In the genomic region with DNA sequence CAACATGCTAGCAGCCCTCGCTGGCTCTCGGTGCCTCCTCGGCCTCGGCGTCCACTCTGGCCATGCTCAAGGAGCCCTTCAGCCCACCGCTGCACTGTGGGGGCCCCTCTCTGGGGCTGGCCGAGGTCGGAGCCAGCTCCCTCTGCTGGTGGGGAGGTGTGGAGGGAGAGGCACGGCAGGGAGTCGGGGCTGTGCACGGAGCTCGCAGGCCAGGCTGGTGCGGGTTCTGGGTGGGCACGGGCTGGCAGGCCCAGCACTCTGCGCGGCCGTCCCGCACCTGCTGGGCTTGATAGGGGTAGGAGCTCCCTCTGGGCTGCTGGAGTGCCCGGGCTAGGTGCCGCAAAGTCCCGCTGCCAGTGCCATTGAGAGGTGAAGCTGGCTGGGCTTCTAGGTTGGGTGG, we compare ENCODE assay signal across 34 cellular contexts.
"Had no signal": no experiment of that assay in that cellular context is flagged by ENCODE, and none has a peak within 500 bp of the region (broad histone marks: within the 10 kb centered on the region; RNA-seq: fewer than 3 reads in every experiment).

No MANE protein-coding gene starts in this region.

- H3K27me3 Mint-ChIP-seq: activated CD4-positive, alpha-beta memory T cell treated with anti-CD3 and anti-CD28 coated beads for 36 hours; activated naive CD4-positive, alpha-beta T cell treated with anti-CD3 and anti-CD28 coated beads, Interleukin-2, amount 10 ng/mL, durations not matched to agents 7 days and 5 days; activated naive CD8-positive, alpha-beta T cell; activated naive CD8-positive, alpha-beta T cell treated with anti-CD3 and anti-CD28 coated beads, Interleukin-2, amount 50 U/mL, for 24 hours had no signal

- H3K9me3 ChIP-seq: SJSA1, SK-N-SH had no signal

- H3K27me3 ChIP-seq: SJSA1 had no signal

- H3K36me3 Mint-ChIP-seq: activated CD4-positive, alpha-beta memory T cell treated with anti-CD3 and anti-CD28 coated beads for 36 hours; activated naive CD4-positive, alpha-beta T cell treated with anti-CD3 and anti-CD28 coated beads, Interleukin-2, amount 10 ng/mL, durations not matched to agents 7 days and 5 days; activated naive CD8-positive, alpha-beta T cell; brain had no signal

- H3K4me1 Mint-ChIP-seq: activated CD4-positive, alpha-beta T cell treated with anti-CD3 and anti-CD28 coated beads for 36 hours; activated CD4-positive, alpha-beta T cell treated with anti-CD3 and anti-CD28 coated beads, Interleukin-2, amount 10 ng/mL, durations not matched to agents 7 days and 5 days; activated naive CD4-positive, alpha-beta T cell treated with anti-CD3 and anti-CD28 coated beads, Interleukin-2, amount 10 ng/mL, durations not matched to agents 7 days and 5 days; activated naive CD8-positive, alpha-beta T cell treated with anti-CD3 and anti-CD28 coated beads, Interleukin-2, amount 50 U/mL, for 24 hours had no signal

- H3K9me2 ChIP-seq: SK-N-SH had no signal

- H3K4me2 ChIP-seq: SK-N-SH had no signal

- H3K27ac Mint-ChIP-seq: activated CD4-positive, alpha-beta memory T cell treated with anti-CD3 and anti-CD28 coated beads for 36 hours; activated CD4-positive, alpha-beta T cell treated with anti-CD3 and anti-CD28 coated beads for 36 hours; activated CD4-positive, alpha-beta T cell treated with anti-CD3 and anti-CD28 coated beads, Interleukin-2, amount 10 ng/mL, durations not matched to agents 7 days and 5 days; activated naive CD4-positive, alpha-beta T cell treated with anti-CD3 and anti-CD28 coated beads, Interleukin-2, amount 10 ng/mL, durations not matched to agents 7 days and 5 days; activated naive CD8-positive, alpha-beta T cell; activated naive CD8-positive, alpha-beta T cell treated with anti-CD3 and anti-CD28 coated beads, Interleukin-2, amount 50 U/mL, for 24 hours; activated T-helper 1 cell treated with anti-CD3 and anti-CD28 coated beads, Interleukin-12 subunit alpha, Interleukin-12 subunit beta, Interleukin-2, Interleukin-4 antibody, amounts not matched to agents 30 ng/mL and 10 ng/mL and 1 ng/mL, durations not matched to agents 14 hours and 24 hours and 36 hours; T-helper 1 cell treated with Interleukin-12 subunit alpha and Interleukin-12 subunit beta and Interleukin-4 antibody, amounts not matched to agents 30 μg/mL and 1 μg/mL, for 36 hours; T-helper 2 cell treated with Interferon-gamma antibody and Interleukin-4, amounts not matched to agents 5 μg/mL and 100 μg/mL, for 36 hours had no signal

- ATAC-seq: activated CD4-positive, alpha-beta T cell treated with anti-CD3 and anti-CD28 coated beads for 36 hours; activated CD4-positive, CD25-positive, alpha-beta regulatory T cell treated with anti-CD3 and anti-CD28 coated beads, Interleukin-2, amount 50 U/mL, for 24 hours; activated naive CD8-positive, alpha-beta T cell treated with anti-CD3 and anti-CD28 coated beads, Interleukin-2, amount 50 U/mL, for 24 hours; activated T-cell treated with anti-CD3 and anti-CD28 coated beads, Interleukin-2, amount 50 U/mL, for 4 hours had no signal

- H3K27ac ChIP-seq: SJSA1 had no signal

- H3K36me3 ChIP-seq: SJSA1 had no signal

- FAIRE-seq: colon, TTC549 had no signal

- H3K4me3 ChIP-seq: SJSA1 had no signal

- H3K4me3 Mint-ChIP-seq: activated CD4-positive, alpha-beta memory T cell treated with anti-CD3 and anti-CD28 coated beads for 36 hours; activated CD4-positive, alpha-beta T cell treated with anti-CD3 and anti-CD28 coated beads for 36 hours; activated CD4-positive, alpha-beta T cell treated with anti-CD3 and anti-CD28 coated beads, Interleukin-2, amount 10 ng/mL, durations not matched to agents 7 days and 5 days; activated naive CD4-positive, alpha-beta T cell treated with anti-CD3 and anti-CD28 coated beads, Interleukin-2, amount 10 ng/mL, durations not matched to agents 7 days and 5 days; activated naive CD8-positive, alpha-beta T cell; activated naive CD8-positive, alpha-beta T cell treated with anti-CD3 and anti-CD28 coated beads, Interleukin-2, amount 50 U/mL, for 24 hours; activated T-cell treated with anti-CD3 and anti-CD28 coated beads, Interleukin-2, amount 50 U/mL, for 4 hours; activated T-helper 1 cell treated with anti-CD3 and anti-CD28 coated beads, Interleukin-12 subunit alpha, Interleukin-12 subunit beta, Interleukin-2, Interleukin-4 antibody, amounts not matched to agents 30 ng/mL and 10 ng/mL and 1 ng/mL, durations not matched to agents 14 hours and 24 hours and 36 hours; brain; T-helper 1 cell treated with Interleukin-12 subunit alpha and Interleukin-12 subunit beta and Interleukin-4 antibody, amounts not matched to agents 30 μg/mL and 1 μg/mL, for 36 hours; T-helper 2 cell treated with Interferon-gamma antibody and Interleukin-4, amounts not matched to agents 5 μg/mL and 100 μg/mL, for 36 hours had no signal

- H3K9me3 Mint-ChIP-seq: activated naive CD8-positive, alpha-beta T cell treated with anti-CD3 and anti-CD28 coated beads, Interleukin-2, amount 50 U/mL, for 24 hours; activated T-cell treated with anti-CD3 and anti-CD28 coated beads, Interleukin-2, amount 50 U/mL, for 4 hours; activated T-helper 1 cell treated with anti-CD3 and anti-CD28 coated beads, Interleukin-12 subunit alpha, Interleukin-12 subunit beta, Interleukin-2, Interleukin-4 antibody, amounts not matched to agents 30 ng/mL and 10 ng/mL and 1 ng/mL, durations not matched to agents 14 hours and 24 hours and 36 hours had no signal

- DNase-seq: activated CD4-positive, alpha-beta memory T cell treated with anti-CD3 and anti-CD28 coated beads for 36 hours; activated CD4-positive, alpha-beta T cell treated with anti-CD3 and anti-CD28 coated beads for 36 hours; activated CD4-positive, alpha-beta T cell treated with anti-CD3 and anti-CD28 coated beads, Interleukin-2, amount 10 ng/mL, durations not matched to agents 7 days and 5 days; activated CD8-positive, alpha-beta memory T cell treated with anti-CD3 and anti-CD28 coated beads, Interleukin-2, amount 50 U/mL, for 4 hours; activated naive CD4-positive, alpha-beta T cell treated with anti-CD3 and anti-CD28 coated beads, Interleukin-2, amount 10 ng/mL, durations not matched to agents 7 days and 5 days; activated naive CD8-positive, alpha-beta T cell treated with anti-CD3 and anti-CD28 coated beads, Interleukin-2, amount 50 U/mL, for 24 hours; activated T-cell treated with anti-CD3 and anti-CD28 coated beads for 4 hours; activated T-cell treated with anti-CD3 and anti-CD28 coated beads, Interleukin-2, amount 50 U/mL, for 4 hours; anterior cingulate cortex; central memory CD4-positive, alpha-beta T cell; Karpas-422; NCI-H1417; NCI-H146; NCI-H187; NCI-H2029 treated with DMSO at 0.1 percent for 48 hours; NCI-H2107; NCI-H2171; NCI-H2227 treated with DMSO at 0.1 percent for 48 hours; NCI-H446; NCI-H510A treated with DMSO at 0.1 percent for 48 hours; NCI-H526 treated with DMSO at 0.1 percent for 48 hours; NCI-H774; OCI-M1; SHP77; SK-N-SH had no signal

- H3K9ac ChIP-seq: SK-N-SH had no signal

- H3K4me1 ChIP-seq: SJSA1 had no signal
